8 cellular contexts compared by ENCODE assay signal in genomic region chr12:13661005-13661887, GRCh38.
DNase-seq lines count a peak whose midpoint lies in the region; ATAC-seq and TF ChIP-seq lines count a peak whose summit lies in the region.

No MANE protein-coding gene starts in this region.

- 44% methylated on average over 11 of the region's 11 CpGs for WGBS in esophagus muscularis mucosa

- DNase-seq in D341Med (ENCODE audit: low spot score) (peak; percentile 75), KBM-7 (peak; percentile 51), esophagus muscularis mucosa (ENCODE audit: extremely low spot score) (no peak), mucosa of gallbladder (ENCODE audit: low spot score) (peak; percentile 47), uterus (peak; percentile 17 to 18), NCI-H510A (lab: John Stamatoyannopoulos, UW) (no peak)

- TF ChIP-seq EP300 in esophagus muscularis mucosa (IDR thresholded peaks at IDR 0.05), result no peak

- in situ Hi-C loops in KBM-7 (cut with MboI; ENCODE audit: low pct_unique_long_range_greater_than_20kb, low sequenced_read_pairs), result no loop called here

- H3K4me1 ChIP-seq in esophagus muscularis mucosa (no peaks in the 10 kb centered on the region), uterus (no peaks in the 10 kb centered on the region)

- TF ChIP-seq POLR2A in esophagus muscularis mucosa (IDR thresholded peaks at IDR 0.05; ENCODE audit: low read depth) (no peak), uterus (IDR thresholded peaks at IDR 0.05) (no peak)

- H3K36me3 ChIP-seq in esophagus muscularis mucosa (no peaks in the 10 kb centered on the region), uterus (no peaks in the 10 kb centered on the region)

- peak; percentile 61 to 85 (median 65) for TF ChIP-seq CTCF in esophagus muscularis mucosa (IDR thresholded peaks at IDR 0.05)
- peak; percentile 58 to 67 (median 63) for TF ChIP-seq CTCF in uterus (IDR thresholded peaks at IDR 0.05)

- H3K4me3 ChIP-seq in esophagus muscularis mucosa (no peak overlapping the region), uterus (no peak overlapping the region)

- intact Hi-C loops in esophagus muscularis mucosa (cut with DNase I) (loop anchor here (2.0 to 5.0 kb wide), 3 partner anchors 304 to 404 kb away; no protein-coding TSS in a partner anchor), uterus (cut with DNase I; ENCODE audit: low total_unique reads) (no loop called here)

- H3K9me3 ChIP-seq in esophagus muscularis mucosa (no peaks in the 10 kb centered on the region), uterus (no peaks in the 10 kb centered on the region)

- H3K27me3 ChIP-seq in esophagus muscularis mucosa (no peaks in the 10 kb centered on the region), uterus (no peaks in the 10 kb centered on the region)

- H3K27ac ChIP-seq in esophagus muscularis mucosa (replicated peaks in 1 of 4) (no peak overlapping the region), uterus (no peak overlapping the region)

- ATAC-seq in GM19351 (IDR thresholded peaks at IDR 0.05; ENCODE audit: unreplicated experiment) (peak; percentile 93), SK-N-SH treated with all-trans-retinoic acid at 6 μM for 48 hours (peak; percentile 95)

TF ChIP-seq in SK-N-SH treated with all-trans-retinoic acid at 6 μM for 48 hours, 23 proteins besides CTCF, POLR2A, EP300 and RAD21:
- TF ChIP-seq CSDC2 (CRISPR knock-in tag; IDR thresholded peaks at IDR 0.05) (no peak), ESRRG (CRISPR knock-in tag; IDR thresholded peaks at IDR 0.05) (no peak), PATZ1 (CRISPR knock-in tag; IDR thresholded peaks at IDR 0.05; ENCODE audit: borderline replicate concordance) (no peak), ZFP3 (CRISPR knock-in tag; IDR thresholded peaks at IDR 0.05) (no peak), ARNTL (CRISPR knock-in tag; IDR thresholded peaks at IDR 0.05; ENCODE audit: borderline replicate concordance, low read depth) (no peak), OSR1 (CRISPR knock-in tag; IDR thresholded peaks at IDR 0.05) (no peak), ISL1 (CRISPR knock-in tag; IDR thresholded peaks at IDR 0.05) (no peak), CSRNP3 (CRISPR knock-in tag; IDR thresholded peaks at IDR 0.05) (no peak), RARB (CRISPR knock-in tag; IDR thresholded peaks at IDR 0.05) (no peak), ZNF8 (CRISPR knock-in tag; IDR thresholded peaks at IDR 0.05) (no peak), ZFP30 (CRISPR knock-in tag; IDR thresholded peaks at IDR 0.05) (no peak), BACH2 (CRISPR knock-in tag; IDR thresholded peaks at IDR 0.05; ENCODE audit: borderline replicate concordance) (no peak), ZNF565 (CRISPR knock-in tag; conservative IDR thresholded peaks at IDR 0.05; ENCODE audit: low read depth) (no peak), TOX (CRISPR knock-in tag; IDR thresholded peaks at IDR 0.05; ENCODE audit: borderline replicate concordance) (no peak), POU6F1 (CRISPR knock-in tag; IDR thresholded peaks at IDR 0.05; ENCODE audit: borderline replicate concordance, low read depth) (no peak), GLIS3 (CRISPR knock-in tag; IDR thresholded peaks at IDR 0.05) (no peak), TSHZ2 (CRISPR knock-in tag; IDR thresholded peaks at IDR 0.05) (no peak), PPARA (CRISPR knock-in tag; IDR thresholded peaks at IDR 0.05; ENCODE audit: borderline replicate concordance) (no peak)
TF ChIP-seq in SK-N-SH treated with all-trans-retinoic acid at 6 μM for 48 hours: peak in this region for 0.

Comparison
In these comparisons a context has a peak if more than half of its experiments do, and no peak if none do; other contexts are left out.
1. DNase-seq: peak in D341Med (single experiment), KBM-7 (single experiment), mucosa of gallbladder (single experiment) and uterus (2 of 2); none in esophagus muscularis mucosa (single experiment) and NCI-H510A (single experiment).